26 cellular contexts compared by ENCODE assay signal in genomic region chr1:226888021-226888420, GRCh38. TPM values are rescaled to one million over a fixed set of nuclear protein-coding genes. Genes with fewer than 3 reads are reported as not detected.
DNase-seq lines count a peak whose midpoint lies in the region; FAIRE-seq and TF ChIP-seq lines count a peak whose summit lies in the region.
"Had no signal": no experiment of that assay in that cellular context is flagged by ENCODE, and none has a peak within 500 bp of the region (broad histone marks: within the 10 kb centered on the region; RNA-seq: fewer than 3 reads in every experiment).

No MANE protein-coding gene starts in this region.

- no peak overlapping the region for H3K27ac Mint-ChIP-seq in nephron progenitor cell
- H3K27ac Mint-ChIP-seq: CD14-positive monocyte; CD4-positive, alpha-beta memory T cell had no signal

- H3K36me3 Mint-ChIP-seq in nephron progenitor cell (ENCODE audit: low read depth) = peaks cover 9% of the 10 kb centered on the region
- H3K36me3 Mint-ChIP-seq: CD4-positive, alpha-beta memory T cell; CD4-positive, CD25-positive, alpha-beta regulatory T cell had no signal

- H3K4me1 ChIP-seq in BLaER1 = peaks cover 97% of the 10 kb centered on the region
- H3K4me1 ChIP-seq in BLaER1 treated with 17β-estradiol and CSF1 and Interleukin-3, amounts not matched to agents 10 nM and 100 nM = peaks cover 58 to 94% (median 83%) of the 10 kb centered on the region in 10 experiments
- H3K4me1 ChIP-seq: BE2C had no signal

- no peaks in the 10 kb centered on the region for H4K20me1 ChIP-seq in BLaER1
- peaks cover 0 to 10% (median 0%) of the 10 kb centered on the region in 11 experiments; a peak in 2 of 22 replicates for H4K20me1 ChIP-seq in BLaER1 treated with 17β-estradiol and CSF1 and Interleukin-3, amounts not matched to agents 10 nM and 100 nM

- peaks cover 12% of the 10 kb centered on the region; the same call in 1 of the 2 replicates for H3K36me3 ChIP-seq in BLaER1
- peaks cover 0 to 19% (median 0%) of the 10 kb centered on the region in 11 experiments; a peak in 1 of 22 replicates for H3K36me3 ChIP-seq in BLaER1 treated with 17β-estradiol and CSF1 and Interleukin-3, amounts not matched to agents 10 nM and 100 nM
- H3K36me3 ChIP-seq: BE2C had no signal

- DNase-seq in posterior vena cava (ENCODE audit: low spot score) (peak; percentile 13), hippocampal formation (lab: John Stamatoyannopoulos, UW) (no peak), HTR-8/SVneo (ENCODE audit: insufficient read length, low spot score) (no peak), nephron progenitor cell (no peak)
- DNase-seq: 8988T; ACHN; BE2C; C1 segment of cervical spinal cord; CD4-positive, alpha-beta memory T cell; CD4-positive, CD25-positive, alpha-beta regulatory T cell; CD8-positive, alpha-beta memory T cell; COR-L47; DMS 273 treated with DMSO at 0.1 percent for 48 hours; DMS153; DMS53; DMS79; DND-41; EL; GDM1 had no signal

- H3K27ac ChIP-seq in BLaER1 = no peak overlapping the region
- H3K27ac ChIP-seq in BLaER1 treated with 17β-estradiol and CSF1 and Interleukin-3, amounts not matched to agents 10 nM and 100 nM = no peak overlapping the region

- no peak overlapping the region for H3K9ac ChIP-seq in BLaER1
- no peak overlapping the region for H3K9ac ChIP-seq in BLaER1 treated with 17β-estradiol and CSF1 and Interleukin-3, amounts not matched to agents 10 nM and 100 nM

- H3K9me3 Mint-ChIP-seq in nephron progenitor cell = no peaks in the 10 kb centered on the region
- H3K9me3 Mint-ChIP-seq: CD14-positive monocyte; CD4-positive, CD25-positive, alpha-beta regulatory T cell; CD8-positive, alpha-beta memory T cell had no signal

- peak overlapping the region; percentile 93 for H3K4me2 ChIP-seq in BLaER1
- H3K4me2 ChIP-seq in BLaER1 treated with 17β-estradiol and CSF1 and Interleukin-3, amounts not matched to agents 10 nM and 100 nM = peak overlapping the region in 6 of 11 experiments; percentile 90 to 99 (median 94); a peak in 8 of 22 replicates

- H3K4me3 Mint-ChIP-seq in nephron progenitor cell = no peak overlapping the region
- H3K4me3 Mint-ChIP-seq: CD14-positive monocyte; CD4-positive, alpha-beta memory T cell; CD4-positive, CD25-positive, alpha-beta regulatory T cell; CD8-positive, alpha-beta memory T cell had no signal

- H3K27me3 ChIP-seq in BLaER1 = no peaks in the 10 kb centered on the region
- H3K27me3 ChIP-seq in BLaER1 treated with 17β-estradiol and CSF1 and Interleukin-3, amounts not matched to agents 10 nM and 100 nM = no peaks in the 10 kb centered on the region
- H3K27me3 ChIP-seq: BE2C had no signal

- TF ChIP-seq CTCF in nephron progenitor cell (IDR thresholded peaks at IDR 0.05) = no peak

- intact Hi-C loops in posterior vena cava (cut with DNase I) = no loop called here

- no peaks in the 10 kb centered on the region for H3K9me3 ChIP-seq in BLaER1
- 0 out of 22 replicates have a peak, but pooled peaks cover 0 to 4% (median 0%) of the 10 kb centered on the region in 11 experiments for H3K9me3 ChIP-seq in BLaER1 treated with 17β-estradiol and CSF1 and Interleukin-3, amounts not matched to agents 10 nM and 100 nM (replicated peaks in 1 of 11)
- H3K9me3 ChIP-seq: BE2C had no signal

- H3K4me1 Mint-ChIP-seq in nephron progenitor cell = peaks cover 21% of the 10 kb centered on the region

- H3K4me3 ChIP-seq in BLaER1 = no peak overlapping the region
- no peak overlapping the region for H3K4me3 ChIP-seq in BLaER1 treated with 17β-estradiol and CSF1 and Interleukin-3, amounts not matched to agents 10 nM and 100 nM
- H3K4me3 ChIP-seq: GM12878 had no signal

- FAIRE-seq in HTR-8/SVneo (lab: Jason Lieb, UNC) = no peak
- FAIRE-seq: A204.1, GM12878, GM12892, GM18507 had no signal

- peaks cover 11% of the 10 kb centered on the region for H3K27me3 Mint-ChIP-seq in nephron progenitor cell (ENCODE audit: low read depth, poor library complexity)
- H3K27me3 Mint-ChIP-seq: CD4-positive, alpha-beta memory T cell; CD4-positive, CD25-positive, alpha-beta regulatory T cell had no signal

RNA-seq across cellular contexts. Expression of gene PSEN2, which starts 17.6 kb away (rescaled TPM):
- total RNA-seq in posterior vena cava = 10 to 100 TPM; 22.0 to 24.3 TPM

RNA-seq across cellular contexts. Expression of gene COQ8A, which starts 52.1 kb away (rescaled TPM):
- 10 to 100 TPM; 15.4 to 21.1 TPM for total RNA-seq in posterior vena cava
